Comparison of ENCODE assay signal across 8 cellular contexts in genomic region chr16:21501869-21502667, GRCh38.
DNase-seq lines count a peak whose midpoint lies in the region; ATAC-seq and TF ChIP-seq lines count a peak whose summit lies in the region.

No MANE protein-coding gene starts in this region.

- in situ Hi-C loops in GM18951 (cut with MboI; ENCODE audit: low sequenced_read_pairs, unreplicated experiment) = no loop called here

- H3K4me3 ChIP-seq in AG10803 (ENCODE audit: low read length) = peak overlapping the region; percentile 68

- ATAC-seq in HG03159 (IDR thresholded peaks at IDR 0.05; ENCODE audit: unreplicated experiment) (peak; percentile 60), left lobe of liver (peak; percentile 94)

- peak; percentile 87 for DNase-seq in AG10803 (ENCODE audit: low read depth)
- peak; percentile 79 for DNase-seq in NCI-H345 treated with DMSO at 0.1 percent for 48 hours (lab: John Stamatoyannopoulos, UW; ENCODE audit: unreplicated experiment)
- peak; percentile 84 for DNase-seq in activated CD4-positive, alpha-beta T cell treated with anti-CD3 and anti-CD28 coated beads, Interleukin-2, amount 50 U/mL, for 1 hour
- peak; percentile 82 for DNase-seq in dedifferentiated amniotic fluid mesenchymal stem cell (ENCODE audit: extremely low spot score)
- peak; percentile 98 for DNase-seq in left lobe of liver (ENCODE audit: low spot score)
- DNase-seq in stimulated activated CD4-positive, alpha-beta T cell treated with anti-CD3 and anti-CD28 coated beads, Interleukin-1b, Interleukin-23, amount 100 ng/mL, for 48 hours = peak; percentile 90

- no peak for TF ChIP-seq CTCF in AG10803 (conservative IDR thresholded peaks at IDR 0.05; ENCODE audit: low read length)

- TF ChIP-seq POLR2A in GM18951 (IDR thresholded peaks at IDR 0.05; ENCODE audit: extremely low read depth, insufficient read depth, insufficient read length) = peak; percentile 45

Comparison
In these comparisons a context has a peak if more than half of its experiments do, and no peak if none do; other contexts are left out.
1. Peak in every context shown above with its lines: DNase-seq, ATAC-seq and H3K4me3 ChIP-seq.